ENCODE assay signal across 16 cellular contexts in the genomic region with DNA sequence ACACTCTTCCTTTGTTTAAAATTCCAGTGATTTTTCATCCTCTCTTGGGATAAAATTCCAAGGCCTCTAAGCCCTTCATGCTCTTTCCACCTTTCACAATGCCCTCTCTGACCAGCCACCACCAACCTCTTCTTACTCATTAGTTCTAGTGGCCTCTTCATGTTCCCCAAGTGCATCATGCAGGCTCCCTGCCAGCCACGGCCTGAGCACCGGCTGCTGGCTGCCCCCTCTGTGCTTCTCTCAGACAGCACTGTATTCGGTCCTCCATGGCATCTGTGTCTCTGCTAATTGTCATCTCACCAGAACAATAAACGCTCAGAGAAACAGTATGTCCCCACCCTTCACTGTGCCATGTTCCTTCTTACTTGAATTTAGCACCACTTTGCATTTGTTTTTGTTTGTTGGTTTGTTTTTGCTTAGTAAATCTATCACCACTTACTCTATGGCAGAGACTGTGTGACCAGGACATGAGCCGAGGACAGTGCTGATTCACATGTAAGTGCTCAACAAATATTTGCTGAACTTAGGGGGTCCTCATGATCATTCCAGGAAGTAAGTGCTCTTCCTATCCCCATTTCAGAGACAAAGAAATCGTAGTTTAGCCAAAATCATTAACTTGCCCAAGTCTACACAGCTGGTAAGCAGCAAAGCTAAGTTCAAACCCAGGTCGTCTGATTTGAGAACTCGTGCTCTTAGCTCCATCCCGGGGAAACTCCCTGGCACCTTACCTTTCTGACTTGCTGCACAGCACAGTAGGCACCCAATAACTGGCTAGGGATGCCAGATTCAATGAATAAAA.
DNase-seq lines count a peak whose midpoint lies in the region; ATAC-seq and TF ChIP-seq lines count a peak whose summit lies in the region.
"Had no signal": no experiment of that assay in that cellular context is flagged by ENCODE, and none has a peak within 500 bp of the region (broad histone marks: within the 10 kb centered on the region; RNA-seq: fewer than 3 reads in every experiment).

No MANE protein-coding gene starts in this region.

- POLR2A ChIA-PET in naive thymus-derived CD8-positive, alpha-beta T cell (lab: Charles Lee), result no interaction called here

- TF ChIP-seq POLR2A in right lobe of liver (IDR thresholded peaks at IDR 0.05) (no peak), upper lobe of left lung (IDR thresholded peaks at IDR 0.05) (no peak)

- H3K4me3 ChIP-seq in endodermal cell (ENCODE audit: low read length) (peak overlapping the region; percentile 8), right lobe of liver (no peak overlapping the region), upper lobe of left lung (no peak overlapping the region)

- WGBS in endodermal cell (ENCODE audit: insufficient coverage in 1 of 2, insufficient read length in 1 of 2), 2 experiments, result 83 to 84% methylated on average over 6 to 9 of the region's 9 CpGs
- WGBS in right lobe of liver (ENCODE audit: insufficient coverage, low coverage, low lambda C conversion rate, missing lambda C conversion rate), result 36% methylated on average over 9 of the region's 9 CpGs
- 61 to 74% methylated on average over 9 of the region's 9 CpGs for WGBS in upper lobe of left lung, 2 donors

- H3K9me3 ChIP-seq in endodermal cell (ENCODE audit: control insufficient read depth, low read length) (no peaks in the 10 kb centered on the region), right lobe of liver (no peaks in the 10 kb centered on the region), upper lobe of left lung (no peaks in the 10 kb centered on the region)

- peaks cover 48% of the 10 kb centered on the region for H3K4me1 Mint-ChIP-seq in endodermal cell
- no peaks in the 10 kb centered on the region for H3K4me1 Mint-ChIP-seq in naive thymus-derived CD8-positive, alpha-beta T cell
- H3K4me1 Mint-ChIP-seq: CD4-positive, alpha-beta memory T cell had no signal

- ATAC-seq in right lobe of liver (peak in 3 of 4 donors; percentile 55 to 75 (median 61)), upper lobe of left lung (ENCODE audit: low FRiP score in 2 of 2) (no peak)
- no peak for ATAC-seq in naive thymus-derived CD8-positive, alpha-beta T cell

- H3K36me3 ChIP-seq in endodermal cell (ENCODE audit: control insufficient read depth, insufficient read depth, low read length) (peaks cover 30% of the 10 kb centered on the region), right lobe of liver (no peaks in the 10 kb centered on the region), upper lobe of left lung (peaks cover 0 to 39% (median 20%) of the 10 kb centered on the region in 4 donors)

- DNase-seq in NCI-H1105 treated with DMSO at 0.1 percent for 48 hours (lab: John Stamatoyannopoulos, UW) (peak; percentile 23), NCI-H1105 (lab: John Stamatoyannopoulos, UW) (no peak), endodermal cell (no peak), right lobe of liver (peak in 1 of 3 donors; percentile 44), upper lobe of left lung (peak; percentile 39 to 62), HK-2 (ENCODE audit: unreplicated experiment) (no peak)
- DNase-seq in central memory CD4-positive, alpha-beta T cell, result no peak
- no peak for DNase-seq in naive thymus-derived CD8-positive, alpha-beta T cell
- DNase-seq: 8988T; activated gamma-delta T cell treated with Interleukin-2 at 50 U/mL for 16 hours; CD4-positive, alpha-beta memory T cell; effector CD8-positive, alpha-beta T cell; HCEC 1CT; NCI-H2171; stimulated activated naive CD4-positive, alpha-beta T cell treated with Interleukin-2 at 50 U/mL for 16 hours had no signal

- H3K27ac ChIP-seq in endodermal cell (ENCODE audit: low read depth, low read length) (no peak overlapping the region), right lobe of liver (peak overlapping the region in 1 of 3 donors; percentile 27), upper lobe of left lung (peak overlapping the region in 1 of 4 donors; percentile 24)
- H3K27ac ChIP-seq: HL-60 had no signal

- peak overlapping the region; percentile 57 for H3K27ac Mint-ChIP-seq in endodermal cell
- H3K27ac Mint-ChIP-seq in naive thymus-derived CD8-positive, alpha-beta T cell, result no peak overlapping the region
- H3K27ac Mint-ChIP-seq: CD4-positive, alpha-beta memory T cell had no signal

- H3K4me1 ChIP-seq in endodermal cell (ENCODE audit: control insufficient read depth, insufficient read depth, low read length), result peaks cover 20% of the 10 kb centered on the region
- peaks cover 0 to 28% (median 0%) of the 10 kb centered on the region in 4 donors for H3K4me1 ChIP-seq in right lobe of liver
- peaks cover 0 to 13% (median 4%) of the 10 kb centered on the region in 4 donors for H3K4me1 ChIP-seq in upper lobe of left lung

- no peaks in the 10 kb centered on the region for H3K27me3 Mint-ChIP-seq in endodermal cell (ENCODE audit: insufficient read depth)
- peaks cover 2 to 13% (median 4%) of the 10 kb centered on the region in 5 donors for H3K27me3 Mint-ChIP-seq in naive thymus-derived CD8-positive, alpha-beta T cell

- H3K9ac ChIP-seq in endodermal cell (ENCODE audit: extremely low read depth, low read length, poor library complexity, severe bottlenecking), result no peak overlapping the region

- intact Hi-C loops in right lobe of liver (cut with DNase I), result no loop called here

- no peak overlapping the region for H3K4me3 Mint-ChIP-seq in endodermal cell
- no peak overlapping the region for H3K4me3 Mint-ChIP-seq in naive thymus-derived CD8-positive, alpha-beta T cell
- H3K4me3 Mint-ChIP-seq: CD4-positive, alpha-beta memory T cell had no signal

- TF ChIP-seq EP300 in upper lobe of left lung (IDR thresholded peaks at IDR 0.05), result no peak

- peaks cover 31% of the 10 kb centered on the region for H3K36me3 Mint-ChIP-seq in endodermal cell (ENCODE audit: low read depth)
- no peaks in the 10 kb centered on the region for H3K36me3 Mint-ChIP-seq in naive thymus-derived CD8-positive, alpha-beta T cell
- H3K36me3 Mint-ChIP-seq: CD4-positive, alpha-beta memory T cell had no signal

- no peaks in the 10 kb centered on the region for H3K9me3 Mint-ChIP-seq in endodermal cell
- peaks cover 0 to 1% (median 0%) of the 10 kb centered on the region in 9 donors for H3K9me3 Mint-ChIP-seq in naive thymus-derived CD8-positive, alpha-beta T cell
- H3K9me3 Mint-ChIP-seq: CD4-positive, alpha-beta memory T cell had no signal

- TF ChIP-seq CTCF in endodermal cell (conservative IDR thresholded peaks at IDR 0.05) (no peak), right lobe of liver (IDR thresholded peaks at IDR 0.05) (no peak), upper lobe of left lung (IDR thresholded peaks at IDR 0.05) (no peak)

- H3K27me3 ChIP-seq in endodermal cell (ENCODE audit: control insufficient read depth, insufficient read depth, low read length, poor library complexity, severe bottlenecking) (no peaks in the 10 kb centered on the region), right lobe of liver (no peaks in the 10 kb centered on the region), upper lobe of left lung (no peaks in the 10 kb centered on the region)

Comparison
In these comparisons a context has a peak if more than half of its experiments do, and no peak if none do; other contexts are left out.
1. DNase-seq: peak in NCI-H1105 treated with DMSO at 0.1 percent for 48 hours (single experiment) and upper lobe of left lung (2 of 2); none in NCI-H1105 (single experiment), endodermal cell (single experiment), central memory CD4-positive, alpha-beta T cell (single experiment), HK-2 (single experiment) and naive thymus-derived CD8-positive, alpha-beta T cell (0 of 10).
2. ATAC-seq: peak in right lobe of liver (3 of 4); none in upper lobe of left lung (0 of 2) and naive thymus-derived CD8-positive, alpha-beta T cell (0 of 2).